ENCODE assay signal across 8 cellular contexts in genomic region chr4:125313497-125313896, GRCh38. TPM values are rescaled to one million over a fixed set of nuclear protein-coding genes. Genes with fewer than 3 reads are reported as not detected.
A peak's percentile ranks its signal among the peaks of the same experiment; 100 is the strongest.
DNase-seq lines count a peak whose midpoint lies in the region; ATAC-seq and TF ChIP-seq lines count a peak whose summit lies in the region.

No MANE protein-coding gene starts in this region.

- H3K9ac ChIP-seq in OCI-LY3 (ENCODE audit: low read length): no peak overlapping the region

- H3K36me3 Mint-ChIP-seq in GM23338 (ENCODE audit: low read depth): no peaks in the 10 kb centered on the region

- H3K27me3 ChIP-seq in heart left ventricle: peaks cover 0 to 35% (median 0%) of the 10 kb centered on the region in 9 donors
- peaks cover 29% of the 10 kb centered on the region for H3K27me3 ChIP-seq in GM23338 (ENCODE audit: insufficient read depth)
- no peaks in the 10 kb centered on the region for H3K27me3 ChIP-seq in OCI-LY3 (ENCODE audit: low read depth, low read length)
- peaks cover 15% of the 10 kb centered on the region for H3K27me3 ChIP-seq in suprapubic skin

- peak overlapping the region; percentile 55; the same call in 2 of the 3 replicates for H3K4me3 Mint-ChIP-seq in GM23338

- peak in 2 of 5 donors; percentile 32 to 49 for DNase-seq in heart left ventricle
- no peak for DNase-seq in cardiac septum (ENCODE audit: low spot score)
- peak; percentile 94 for DNase-seq in GM23338 (ENCODE audit: low spot score)
- peak; percentile 92 for DNase-seq in LHCN-M2 (ENCODE audit: low read depth)
- peak; percentile 88 for DNase-seq in brain pericyte (ENCODE audit: low read depth, low spot score)
- DNase-seq in kidney tubule cell (ENCODE audit: low spot score): peak; percentile 76
- DNase-seq in suprapubic skin (ENCODE audit: low spot score in 2 of 2): no peak

- H3K4me1 ChIP-seq in heart left ventricle (peaks cover 0 to 37% (median 17%) of the 10 kb centered on the region in 12 donors), GM23338 (ENCODE audit: insufficient read depth) (peaks cover 10% of the 10 kb centered on the region), OCI-LY3 (ENCODE audit: low read length) (no peaks in the 10 kb centered on the region), suprapubic skin (peaks cover 33% of the 10 kb centered on the region)

- TF ChIP-seq CTCF in heart left ventricle (IDR thresholded peaks at IDR 0.05): peak; percentile 68 to 90 (median 83)
- peak; percentile 93 to 97 for TF ChIP-seq CTCF in GM23338 (conservative IDR thresholded peaks at IDR 0.05; ENCODE audit: low read depth in 2 of 2)
- peak; percentile 90 for TF ChIP-seq CTCF in OCI-LY3 (IDR thresholded peaks at IDR 0.05; ENCODE audit: low read depth, low read length)
- peak; percentile 69 to 71 for TF ChIP-seq CTCF in suprapubic skin (IDR thresholded peaks at IDR 0.05)

- H3K36me3 ChIP-seq in heart left ventricle (peaks cover 0 to 8% (median 0%) of the 10 kb centered on the region in 9 donors), GM23338 (ENCODE audit: insufficient read depth) (no peaks in the 10 kb centered on the region), OCI-LY3 (replicated peaks; ENCODE audit: low read depth, low read length) (no peaks in the 10 kb centered on the region), suprapubic skin (no peaks in the 10 kb centered on the region)

- no peak overlapping the region for H3K27ac Mint-ChIP-seq in GM23338

- H3K4me2 ChIP-seq in GM23338: peak overlapping the region; percentile 98
- H3K4me2 ChIP-seq in OCI-LY3 (ENCODE audit: low read length): peak overlapping the region; percentile 60

- TF ChIP-seq EP300 in suprapubic skin (IDR thresholded peaks at IDR 0.05): no peak

- 2 to 4% (median 3%) methylated on average over 7 of the region's 7 CpGs for WGBS in heart left ventricle, 4 donors
- WGBS in suprapubic skin: 1% methylated on average over 7 of the region's 7 CpGs

- H3F3A ChIP-seq in GM23338 (replicated peaks; ENCODE audit: low read depth): no peaks in the 10 kb centered on the region; the same call in 1 of the 2 replicates

- H3K79me2 ChIP-seq in GM23338 (replicated peaks; ENCODE audit: insufficient read depth): no peaks in the 10 kb centered on the region
- H3K79me2 ChIP-seq in OCI-LY3 (ENCODE audit: low read length): no peaks in the 10 kb centered on the region

- H3K9me3 ChIP-seq in heart left ventricle (peaks cover 0 to 7% (median 0%) of the 10 kb centered on the region in 12 donors), OCI-LY3 (ENCODE audit: insufficient read depth, low read length) (no peaks in the 10 kb centered on the region), suprapubic skin (peaks cover 8% of the 10 kb centered on the region)

- peak overlapping the region in 1 of 12 donors; percentile 83 for H3K4me3 ChIP-seq in heart left ventricle
- 0 out of 2 replicates have a peak overlapping the region, but pooled peaks have one; percentile 92 for H3K4me3 ChIP-seq in GM23338
- H3K4me3 ChIP-seq in OCI-LY3 (ENCODE audit: low read length): peak overlapping the region; percentile 32
- H3K4me3 ChIP-seq in suprapubic skin: no peak overlapping the region

- H3K27ac ChIP-seq in heart left ventricle: peak overlapping the region in 8 of 12 donors; percentile 87 to 96 (median 92)
- H3K27ac ChIP-seq in GM23338 (ENCODE audit: low read depth): no peak overlapping the region
- no peak overlapping the region for H3K27ac ChIP-seq in OCI-LY3 (ENCODE audit: low read length)
- H3K27ac ChIP-seq in suprapubic skin: no peak overlapping the region

- H4K20me1 ChIP-seq in GM23338 (replicated peaks; ENCODE audit: insufficient read depth) (no peaks in the 10 kb centered on the region), OCI-LY3 (ENCODE audit: insufficient read depth, low read length) (no peaks in the 10 kb centered on the region)

- H3K9me2 ChIP-seq in GM23338 (ENCODE audit: insufficient read depth): no peaks in the 10 kb centered on the region

- intact Hi-C loops in heart left ventricle (cut with DNase I) (loop anchor here (1.0 to 10.0 kb wide), 8 partner anchors 81 to 1291 kb away; no protein-coding TSS in a partner anchor), cardiac septum (cut with DNase I) (loop anchor here (10.0 kb wide), 3 partner anchors 201 to 1291 kb away; no protein-coding TSS in a partner anchor)

- H3K27me3 Mint-ChIP-seq in GM23338 (ENCODE audit: insufficient read depth, low read depth, poor library complexity): peaks cover 41% of the 10 kb centered on the region

- H2AFZ ChIP-seq in GM23338 (no peak overlapping the region), OCI-LY3 (ENCODE audit: low read depth, low read length) (no peak overlapping the region)

- peak in 1 of 4 donors; percentile 11 for ATAC-seq in heart left ventricle
- ATAC-seq in GM23338: peak; percentile 0; the same call in 2 of the 3 replicates

- peaks cover 22% of the 10 kb centered on the region for H3K4me1 Mint-ChIP-seq in GM23338

- TF ChIP-seq POLR2A in heart left ventricle (IDR thresholded peaks at IDR 0.05): no peak
- TF ChIP-seq POLR2A in suprapubic skin (IDR thresholded peaks at IDR 0.05): no peak

- no peaks in the 10 kb centered on the region; the same call in 2 of the 3 replicates for H3K9me3 Mint-ChIP-seq in GM23338

TF ChIP-seq in GM23338, 12 proteins besides CTCF, POLR2A, EP300 and RAD21:
- TF ChIP-seq ZNF331 (CRISPR knock-in tag; IDR thresholded peaks at IDR 0.05; ENCODE audit: low read depth) (no peak), CREB1 (CRISPR knock-in tag; IDR thresholded peaks at IDR 0.05; ENCODE audit: low read depth) (peak; percentile 76)
TF ChIP-seq in GM23338: peak in this region for 1.

RNA-seq across cellular contexts. Expression of gene FAT4, which starts 1.3 kb away (rescaled TPM):
- total RNA-seq in heart left ventricle (10 to 100 TPM in 6 of 9 donors, 1 to 10 TPM in 3; 5.3 to 16.3 (median 11.8) TPM), cardiac septum (18.6 TPM), LHCN-M2 (2014; rRNA removed) (12.1 TPM in 2 replicates), suprapubic skin (1 to 10 TPM; 2.2 to 5.4 (median 3.7) TPM)
- polyA plus RNA-seq in heart left ventricle (1 to 10 TPM; 1.3 to 4.1 TPM), GM23338 (2016; fragmentation: Nextera tagmentation; extraction: Ambion mirVana) (0.53 and 0.68 TPM in 2 replicates)
- 6.1 and 6.8 TPM in 2 replicates for total RNA-seq in GM23338 (2014; rRNA removed; shearing (Covaris generic))
- polyA plus RNA-seq in LHCN-M2 (2012): 2.6 TPM

Comparison
In these comparisons a context has a peak if more than half of its experiments do, and no peak if none do; other contexts are left out.
1. DNase-seq: peak in GM23338 (single experiment), LHCN-M2 (single experiment), brain pericyte (single experiment) and kidney tubule cell (single experiment); none in cardiac septum (single experiment) and suprapubic skin (0 of 2).
2. H3K27ac ChIP-seq: peak in heart left ventricle (8 of 12); none in GM23338 (single experiment), OCI-LY3 (single experiment) and suprapubic skin (single experiment).
3. Peak in every context shown above with its lines, with median percentiles within 50 percentile points of each other: CTCF ChIP-seq.